In genomic region chr4:90357117-90357710, GRCh38 we compare ENCODE assay signal across 8 cellular contexts.
A peak's percentile ranks its signal among the peaks of the same experiment; 100 is the strongest.
DNase-seq lines count a peak whose midpoint lies in the region; ATAC-seq and TF ChIP-seq lines count a peak whose summit lies in the region.

No MANE protein-coding gene starts in this region.

- H3K79me2 ChIP-seq in parathyroid adenoma = no peaks in the 10 kb centered on the region

- no peak overlapping the region for H3K27ac ChIP-seq in parathyroid adenoma

- no peaks in the 10 kb centered on the region for H3K36me3 Mint-ChIP-seq in endothelial cell (ENCODE audit: low read depth, unreplicated experiment)

- H3K4me3 Mint-ChIP-seq in endothelial cell (ENCODE audit: unreplicated experiment) = no peak overlapping the region

- H2AFZ ChIP-seq in parathyroid adenoma = no peak overlapping the region

- H3K4me2 ChIP-seq in parathyroid adenoma (ENCODE audit: low read length) = no peak overlapping the region

- no peaks in the 10 kb centered on the region for H3K27me3 Mint-ChIP-seq in endothelial cell (ENCODE audit: unreplicated experiment)

- H3K9ac ChIP-seq in parathyroid adenoma = no peak overlapping the region

- H3K4me3 ChIP-seq in parathyroid adenoma (ENCODE audit: low read depth, low read length) = no peak overlapping the region

- no peaks in the 10 kb centered on the region for H3K4me1 ChIP-seq in parathyroid adenoma

- no peak overlapping the region for H3K27ac Mint-ChIP-seq in endothelial cell (ENCODE audit: unreplicated experiment)

- peak; percentile 34 for TF ChIP-seq CTCF in endothelial cell (IDR thresholded peaks at IDR 0.05; ENCODE audit: unreplicated experiment)
- peak; percentile 12 for TF ChIP-seq CTCF in parathyroid adenoma (IDR thresholded peaks at IDR 0.05)

- no peaks in the 10 kb centered on the region for H3K9me3 Mint-ChIP-seq in endothelial cell (ENCODE audit: unreplicated experiment)

- no peaks in the 10 kb centered on the region for H3K36me3 ChIP-seq in parathyroid adenoma (ENCODE audit: control insufficient read depth, insufficient read depth, low read length)

- ATAC-seq in HG03060 (IDR thresholded peaks at IDR 0.05; ENCODE audit: low read depth, unreplicated experiment) (peak; percentile 65), GM21723 (IDR thresholded peaks at IDR 0.05; ENCODE audit: unreplicated experiment) (no peak), GM21390 (IDR thresholded peaks at IDR 0.05; ENCODE audit: unreplicated experiment) (no peak)

- no peaks in the 10 kb centered on the region for H3K27me3 ChIP-seq in parathyroid adenoma (ENCODE audit: control insufficient read depth, insufficient read depth, low read length)

- H3K4me1 Mint-ChIP-seq in endothelial cell (ENCODE audit: unreplicated experiment) = peaks cover 6% of the 10 kb centered on the region

- H3K9me3 ChIP-seq in parathyroid adenoma (ENCODE audit: control insufficient read depth, low read length) = no peaks in the 10 kb centered on the region

- DNase-seq in DMS79 (lab: John Stamatoyannopoulos, UW) = peak; percentile 34
- DNase-seq in NOMO-1 treated with dmso at 0.1 percent for 144 hours (lab: John Stamatoyannopoulos, UW; ENCODE audit: unreplicated experiment) = peak; percentile 0
- no peak for DNase-seq in endothelial cell (ENCODE audit: low spot score)
- DNase-seq in central memory CD4-positive, alpha-beta T cell = no peak

Comparison
In these comparisons a context has a peak if more than half of its experiments do, and no peak if none do; other contexts are left out.
1. DNase-seq: peak in DMS79 (single experiment) and NOMO-1 treated with dmso at 0.1 percent for 144 hours (single experiment); none in endothelial cell (single experiment) and central memory CD4-positive, alpha-beta T cell (single experiment).